In the genomic region with DNA sequence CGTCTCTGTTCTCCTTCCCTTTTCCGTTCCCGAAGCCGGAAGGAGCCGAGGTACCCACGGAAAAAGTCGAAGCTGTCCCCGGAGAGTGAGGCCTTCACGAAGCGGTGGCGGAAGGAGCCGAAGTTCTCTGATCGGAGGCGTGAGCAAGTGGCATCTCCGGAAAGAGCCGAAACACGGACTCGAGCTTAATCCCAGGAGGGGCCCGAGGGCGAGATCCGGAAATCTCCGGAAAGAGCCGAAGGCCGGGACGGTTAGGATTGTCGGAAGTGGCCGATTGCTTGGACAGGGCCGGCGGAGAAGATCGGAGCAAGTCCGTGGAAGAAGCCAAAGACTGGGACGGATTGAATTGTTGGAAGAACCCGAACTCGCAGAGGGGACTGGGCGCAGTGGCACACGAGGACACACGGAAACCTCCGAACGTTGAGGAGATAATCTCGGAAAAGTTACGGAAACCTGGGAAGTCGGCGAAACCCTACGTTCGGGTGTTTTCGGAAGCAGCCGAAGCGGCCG, we compare ENCODE assay signal across 8 cellular contexts. TPM values are rescaled to one million over a fixed set of nuclear protein-coding genes. Genes with fewer than 3 reads are reported as not detected.
DNase-seq lines count a peak whose midpoint lies in the region; ATAC-seq, FAIRE-seq and TF ChIP-seq lines count a peak whose summit lies in the region.

No MANE protein-coding gene starts in this region.

- H3K4me3 ChIP-seq in heart right ventricle (peak overlapping the region; percentile 78 to 99 (median 90)), transverse colon (peak overlapping the region; percentile 64 to 93 (median 79))

- WGBS in heart right ventricle, 2 donors: 0% methylated on average over 49 of the region's 49 CpGs
- 0 to 1% methylated on average over 1 to 49 of the region's 49 CpGs for WGBS in transverse colon (ENCODE audit: low coverage in 1 of 2), 2 donors

- no peaks in the 10 kb centered on the region for H3K27me3 ChIP-seq in heart right ventricle
- H3K27me3 ChIP-seq in transverse colon: no peaks in the 10 kb centered on the region

- H3K9me3 ChIP-seq in heart right ventricle (no peaks in the 10 kb centered on the region), transverse colon (no peaks in the 10 kb centered on the region)

- FAIRE-seq in GM12892 (lab: Jason Lieb, UNC): no peak

- TF ChIP-seq CTCF in heart right ventricle (IDR thresholded peaks at IDR 0.05) (no peak), transverse colon (IDR thresholded peaks at IDR 0.05) (no peak)

- H3K36me3 ChIP-seq in heart right ventricle (peaks cover 0 to 22% (median 0%) of the 10 kb centered on the region in 9 donors), transverse colon (no peaks in the 10 kb centered on the region)

- TF ChIP-seq EP300 in transverse colon (IDR thresholded peaks at IDR 0.05; ENCODE audit: low read depth): no peak

- DNase-seq in GM12892 (ENCODE audit: insufficient read length): peak; percentile 75
- DNase-seq in NCI-H146 treated with DMSO at 0.1 percent for 48 hours (lab: John Stamatoyannopoulos, UW; ENCODE audit: unreplicated experiment): peak; percentile 100
- DNase-seq in T-helper 1 cell: peak; percentile 97 to 99 (median 99)
- DNase-seq in amygdala (lab: John Stamatoyannopoulos, UW): peak; percentile 87 to 99 (median 97)
- DNase-seq in heart right ventricle: peak; percentile 98 to 100
- peak; percentile 100 for DNase-seq in pons (ENCODE audit: low spot score)
- peak; percentile 99 for DNase-seq in transverse colon

- in situ Hi-C loops in transverse colon (cut with MboI; ENCODE audit: low pct_ligation_motif_present in 1 of 4, low pct_unique_long_range_greater_than_20kb in 1 of 4, low sequenced_read_pairs in 3 of 4): no loop called here

- H3K27ac ChIP-seq in heart right ventricle (peak overlapping the region; percentile 95 to 100 (median 99)), transverse colon (peak overlapping the region; percentile 93 to 100 (median 99))

- intact Hi-C loops in heart right ventricle (cut with DNase I): loop anchor here in 2 of 10 donors (1.0 kb wide), 1 partner anchor 21 kb away; a partner anchor contains a TSS
- intact Hi-C loops in transverse colon (cut with DNase I; ENCODE audit: low total_unique reads): loop anchor here (10.0 kb wide), 1 partner anchor 270 kb away; a partner anchor contains a TSS

- no peak for TF ChIP-seq POLR2A in GM12892 (IDR thresholded peaks at IDR 0.05; ENCODE audit: low read depth, low read length)
- no peak for TF ChIP-seq POLR2A in transverse colon (IDR thresholded peaks at IDR 0.05)

- H3K4me1 ChIP-seq in heart right ventricle (peaks cover 32 to 54% (median 48%) of the 10 kb centered on the region in 9 donors), transverse colon (peaks cover 34 to 49% (median 39%) of the 10 kb centered on the region in 4 donors)

- peak; percentile 55 for ATAC-seq in HG02884 (IDR thresholded peaks at IDR 0.05; ENCODE audit: unreplicated experiment)
- peak; percentile 77 to 89 (median 82) for ATAC-seq in heart right ventricle

RNA-seq across cellular contexts. Expression of a gene that starts 0.5 kb away (rescaled TPM):
- polyA plus RNA-seq in GM12892 (2012; ENCODE audit: missing spikeins): 137 TPM
- total RNA-seq in heart right ventricle (100 to 1,000 TPM in 1 of 10 donors, 10 to 100 TPM in 9; 64.1 to 100 (median 72.9) TPM), transverse colon (100 to 1,000 TPM; 112 to 185 (median 130) TPM)
- polyA plus RNA-seq in heart right ventricle: 10 to 100 TPM; 75.5 to 90.2 TPM

RNA-seq across cellular contexts. Expression of a gene that starts 6.4 kb away (rescaled TPM):
- 20.1 TPM for polyA plus RNA-seq in GM12892 (2012; ENCODE audit: missing spikeins)
- total RNA-seq in heart right ventricle (10 to 100 TPM; 12.1 to 20.0 (median 13.3) TPM), transverse colon (10 to 100 TPM in 2 of 4 donors, 1 to 10 TPM in 2; 3.7 to 15.1 (median 8.4) TPM)
- 10 to 100 TPM; 15.3 to 29.6 TPM for polyA plus RNA-seq in heart right ventricle

RNA-seq across cellular contexts. Expression of a gene that starts 10.9 kb away (rescaled TPM):
- 27.0 TPM for polyA plus RNA-seq in GM12892 (2012; ENCODE audit: missing spikeins)
- total RNA-seq in heart right ventricle (10 to 100 TPM in 1 of 10 donors, 1 to 10 TPM in 9; 4.0 to 15.6 (median 6.5) TPM), transverse colon (10 to 100 TPM in 2 of 4 donors, 1 to 10 TPM in 2; 4.1 to 19.7 (median 10.0) TPM)
- polyA plus RNA-seq in heart right ventricle: 10 to 100 TPM in 1 of 2 donors, 1 to 10 TPM in 1; 5.6 to 10.8 TPM

RNA-seq across cellular contexts. Expression of a gene that starts 13.6 kb away (rescaled TPM):
- polyA plus RNA-seq in GM12892 (2012; ENCODE audit: missing spikeins): 14.4 TPM
- 10 to 100 TPM; 16.6 to 24.9 (median 21.1) TPM for total RNA-seq in heart right ventricle
- polyA plus RNA-seq in heart right ventricle: 10 to 100 TPM; 16.5 to 29.9 TPM
- 100 to 1,000 TPM in 1 of 4 donors, 10 to 100 TPM in 3; 15.2 to 154 (median 25.7) TPM for total RNA-seq in transverse colon

RNA-seq across cellular contexts. Expression of a gene that starts 20.6 kb away (rescaled TPM):
- polyA plus RNA-seq in GM12892 (2012; ENCODE audit: missing spikeins): 5.9 TPM
- total RNA-seq in heart right ventricle: 100 to 1,000 TPM; 127 to 305 (median 140) TPM
- 100 to 1,000 TPM; 134 to 140 TPM for polyA plus RNA-seq in heart right ventricle
- total RNA-seq in transverse colon: 100 to 1,000 TPM; 121 to 242 (median 185) TPM

Comparison
In these comparisons a context has a peak if more than half of its experiments do, and no peak if none do; other contexts are left out.
1. Peak in every context shown above with its lines: DNase-seq, ATAC-seq, H3K4me3 ChIP-seq and H3K27ac ChIP-seq.